21 cellular contexts compared by ENCODE assay signal in genomic region chr1:220420700-220421099, GRCh38.
A peak's percentile ranks its signal among the peaks of the same experiment; 100 is the strongest.
DNase-seq lines count a peak whose midpoint lies in the region; ATAC-seq and TF ChIP-seq lines count a peak whose summit lies in the region.
"Had no signal": no experiment of that assay in that cellular context is flagged by ENCODE, and none has a peak within 500 bp of the region (broad histone marks: within the 10 kb centered on the region; RNA-seq: fewer than 3 reads in every experiment).

No MANE protein-coding gene starts in this region.

- no peak overlapping the region for H3K27ac Mint-ChIP-seq in mesothelial cell of epicardium
- H3K27ac Mint-ChIP-seq: T-helper 17 cell had no signal

- H3K9me3 Mint-ChIP-seq in mesothelial cell of epicardium: no peaks in the 10 kb centered on the region

- ATAC-seq in GM18867 (IDR thresholded peaks at IDR 0.05; ENCODE audit: unreplicated experiment): no peak
- ATAC-seq: Panc1, T-helper 17 cell had no signal

- H3K36me3 ChIP-seq in SK-N-MC (ENCODE audit: insufficient read depth, low read length) (no peaks in the 10 kb centered on the region), neuronal stem cell (replicated peaks in 1 of 2; ENCODE audit: control insufficient read depth in 2 of 2, insufficient read depth in 2 of 2, low read length in 2 of 2) (no peaks in the 10 kb centered on the region)

- H2AFZ ChIP-seq in neuronal stem cell (ENCODE audit: low read length): no peak overlapping the region

- no peak overlapping the region for H2BK12ac ChIP-seq in neuronal stem cell (ENCODE audit: low read length)

- H2BK15ac ChIP-seq in neuronal stem cell (ENCODE audit: low read length): no peak overlapping the region

- DNase-seq in DMS 273 (lab: John Stamatoyannopoulos, UW; ENCODE audit: unreplicated experiment) (peak; percentile 59), DMS 273 treated with DMSO at 0.1 percent for 48 hours (lab: John Stamatoyannopoulos, UW) (no peak), NCI-H2171 treated with DMSO at 0.1 percent for 48 hours (lab: John Stamatoyannopoulos, UW) (peak; percentile 28), SK-N-MC (ENCODE audit: low read depth, low spot score) (no peak), neuronal stem cell (ENCODE audit: low spot score) (no peak), mesothelial cell of epicardium (ENCODE audit: low spot score in 2 of 2, unreplicated experiment in 2 of 2) (no peak), Kasumi-1 (lab: John Stamatoyannopoulos, UW) (no peak)
- DNase-seq: Calu3, GOT3, HCEC 1CT, NCI-H1105 treated with DMSO at 0.1 percent for 48 hours, NCI-H146, NCI-H1930, NCI-H226, NCI-H524, NCI-H774, SHP77 treated with DMSO at 0.1 percent for 48 hours, T-helper 17 cell had no signal

- H3K9ac ChIP-seq in SK-N-MC (ENCODE audit: insufficient read length) (no peak overlapping the region), neuronal stem cell (ENCODE audit: low read depth, low read length, poor library complexity) (no peak overlapping the region)

- no peaks in the 10 kb centered on the region for H3K27me3 Mint-ChIP-seq in mesothelial cell of epicardium (ENCODE audit: low read depth)

- H3K4me1 Mint-ChIP-seq in mesothelial cell of epicardium: peaks cover 6% of the 10 kb centered on the region
- H3K4me1 Mint-ChIP-seq: T-helper 17 cell had no signal

- no peak overlapping the region for H3K18ac ChIP-seq in neuronal stem cell (ENCODE audit: low read length)

- no peak overlapping the region for H4K91ac ChIP-seq in neuronal stem cell (ENCODE audit: low read depth, low read length, poor library complexity)

- no peak overlapping the region for H3K23ac ChIP-seq in neuronal stem cell (ENCODE audit: low read depth, low read length, poor library complexity)

- H3K9me3 ChIP-seq in SK-N-MC (ENCODE audit: low read depth, low read length) (no peaks in the 10 kb centered on the region), neuronal stem cell (replicated peaks in 1 of 2; ENCODE audit: control insufficient read depth in 2 of 2, insufficient read depth in 1 of 2, low read depth in 1 of 2, low read length in 2 of 2) (no peaks in the 10 kb centered on the region)

- no peak overlapping the region for H2BK120ac ChIP-seq in neuronal stem cell (ENCODE audit: low read depth, low read length)

- no CpG with 5 or more reads among the region's 5 CpGs for WGBS in neuronal stem cell (ENCODE audit: extremely low coverage in 2 of 2, insufficient read length in 2 of 2, insufficient replicate concordance in 1 of 2), 2 donors

- no peak overlapping the region for H3K4me3 Mint-ChIP-seq in mesothelial cell of epicardium
- H3K4me3 Mint-ChIP-seq: T-helper 17 cell had no signal

- no peaks in the 10 kb centered on the region for H3K27me3 ChIP-seq in neuronal stem cell (ENCODE audit: control insufficient read depth in 3 of 3, insufficient read depth in 3 of 3, low read depth in 1 of 3, low read length in 3 of 3)

- no peak overlapping the region for H3K4me2 ChIP-seq in neuronal stem cell (ENCODE audit: insufficient read depth, low read length, poor library complexity, severe bottlenecking)

- H3K4me1 ChIP-seq in neuronal stem cell (ENCODE audit: control insufficient read depth in 2 of 2, insufficient read depth in 1 of 2, low read depth in 1 of 2, low read length in 2 of 2): no peaks in the 10 kb centered on the region

- H3K27ac ChIP-seq in SK-N-MC (peak overlapping the region; percentile 35; the same call in 1 of the 2 replicates), neuronal stem cell (replicated peaks; ENCODE audit: low read length) (no peak overlapping the region)
- H3K27ac ChIP-seq: 22Rv1 had no signal

- H2BK5ac ChIP-seq in neuronal stem cell (ENCODE audit: low read length): no peak overlapping the region

- no peak overlapping the region for H2AK5ac ChIP-seq in neuronal stem cell (ENCODE audit: low read depth, low read length)

- no peaks in the 10 kb centered on the region for H3K79me1 ChIP-seq in neuronal stem cell (ENCODE audit: low read depth, low read length)

- peak overlapping the region; percentile 33 for H3K4me3 ChIP-seq in SK-N-MC
- no peak overlapping the region for H3K4me3 ChIP-seq in neuronal stem cell (ENCODE audit: low read length in 2 of 2)

- H4K8ac ChIP-seq in neuronal stem cell (ENCODE audit: low read depth, low read length): no peak overlapping the region

- H3K4ac ChIP-seq in neuronal stem cell (ENCODE audit: low read length): no peak overlapping the region

- H3K14ac ChIP-seq in neuronal stem cell (ENCODE audit: low read length): no peak overlapping the region

- no peaks in the 10 kb centered on the region for H3K36me3 Mint-ChIP-seq in mesothelial cell of epicardium

- TF ChIP-seq CTCF in mesothelial cell of epicardium (IDR thresholded peaks at IDR 0.05; ENCODE audit: unreplicated experiment): no peak

Comparison
In these comparisons a context has a peak if more than half of its experiments do, and no peak if none do; other contexts are left out.
1. DNase-seq: peak in DMS 273 (single experiment) and NCI-H2171 treated with DMSO at 0.1 percent for 48 hours (single experiment); none in DMS 273 treated with DMSO at 0.1 percent for 48 hours (single experiment), SK-N-MC (single experiment), neuronal stem cell (single experiment), mesothelial cell of epicardium (0 of 2) and Kasumi-1 (0 of 2).